Comparison of ENCODE assay signal across 1 cellular context in genomic region chr16:23699100-23699499, GRCh38.
TF ChIP-seq lines count a peak whose summit lies in the region.

No MANE protein-coding gene starts in this region.

TF ChIP-seq in HCT116, 20 proteins besides CTCF, POLR2A, EP300 and RAD21:
- peak; percentile 83; the same call in 1 of the 2 replicates for TF ChIP-seq CBX3 (IDR thresholded peaks at IDR 0.05; ENCODE audit: low read depth)
- TF ChIP-seq EZH2 (IDR thresholded peaks at IDR 0.05) = no peak
- peak; percentile 69; the same call in 1 of the 2 replicates for TF ChIP-seq MAX (IDR thresholded peaks at IDR 0.05)
- TF ChIP-seq SP1 (IDR thresholded peaks at IDR 0.05; ENCODE audit: low read depth) = peak; percentile 47; the same call in 1 of the 2 replicates
- no peak for TF ChIP-seq REST (IDR thresholded peaks at IDR 0.05; ENCODE audit: low read depth)
- TF ChIP-seq TCF7L2 (IDR thresholded peaks at IDR 0.05; ENCODE audit: borderline replicate concordance, extremely low read depth, insufficient read depth, insufficient read length) = no peak
- TF ChIP-seq POLR2AphosphoS5 (IDR thresholded peaks at IDR 0.05; ENCODE audit: low read depth, low read length) = 0 out of 2 replicates have a peak, but pooled peaks have one; percentile 44
- TF ChIP-seq ELF1 (IDR thresholded peaks at IDR 0.05; ENCODE audit: borderline replicate concordance, low read depth) = peak; percentile 80; the same call in 1 of the 2 replicates
- TF ChIP-seq YY1 (IDR thresholded peaks at IDR 0.05; ENCODE audit: extremely low read depth, insufficient replicate concordance, low read depth, low read length) = peak; percentile 3
- no peak for TF ChIP-seq EGR1 (IDR thresholded peaks at IDR 0.05; ENCODE audit: low read depth)
- peak; percentile 83 for TF ChIP-seq SRF (IDR thresholded peaks at IDR 0.05; ENCODE audit: low read depth)
